Comparison of ENCODE assay signal across 9 cellular contexts in the genomic region with DNA sequence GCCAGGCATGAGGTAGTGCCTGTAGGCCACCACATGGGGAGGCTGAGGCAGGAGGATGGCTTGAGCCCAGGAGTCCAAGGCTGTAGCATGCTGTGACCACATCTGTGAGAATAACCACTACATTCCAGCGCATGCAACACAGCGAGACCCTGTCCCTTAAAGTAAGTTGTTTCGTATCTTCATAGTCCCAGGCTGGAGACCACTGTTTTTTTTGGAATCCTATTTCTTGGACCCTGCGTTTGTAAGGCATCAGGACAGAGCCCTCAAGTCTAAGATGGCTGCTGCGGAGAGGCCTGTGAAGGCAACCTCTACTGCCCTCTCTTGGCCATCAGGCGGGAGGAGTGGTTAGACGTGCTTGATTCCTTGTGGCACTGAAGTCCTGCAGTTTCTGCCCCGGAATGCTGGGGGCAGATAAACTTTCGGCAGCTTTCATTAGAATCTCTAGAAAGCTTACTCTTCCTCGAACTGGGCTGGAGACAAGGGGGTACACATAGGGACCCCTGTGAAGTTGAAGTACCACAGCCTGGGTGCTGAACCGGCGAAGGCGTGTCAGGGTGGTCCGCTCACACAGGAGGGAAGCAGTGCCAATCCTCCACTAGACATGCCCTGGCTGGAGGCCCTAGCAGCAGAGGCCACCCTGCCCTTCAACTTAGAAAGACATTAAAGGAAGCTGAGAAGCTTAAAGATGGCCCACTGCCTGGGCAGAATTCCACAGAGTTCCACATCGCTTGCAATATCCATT. TPM values are rescaled to one million over a fixed set of nuclear protein-coding genes. Genes with fewer than 3 reads are reported as not detected.
DNase-seq lines count a peak whose midpoint lies in the region; ATAC-seq and TF ChIP-seq lines count a peak whose summit lies in the region.
"Had no signal": no experiment of that assay in that cellular context is flagged by ENCODE, and none has a peak within 500 bp of the region (broad histone marks: within the 10 kb centered on the region; RNA-seq: fewer than 3 reads in every experiment).

No MANE protein-coding gene starts in this region.

- H2AFZ ChIP-seq in MM.1S (ENCODE audit: low read length), result peak overlapping the region; percentile 76

- no peaks in the 10 kb centered on the region for H3K9me2 ChIP-seq in MM.1S (replicated peaks; ENCODE audit: insufficient read depth, low read length)

- H3K4me3 Mint-ChIP-seq in activated CD4-positive, alpha-beta memory T cell treated with anti-CD3 and anti-CD28 coated beads, Interleukin-2, amount 10 ng/mL, durations not matched to agents 7 days and 5 days, result no peak overlapping the region
- H3K4me3 Mint-ChIP-seq in stimulated activated effector memory CD8-positive, alpha-beta T cell treated with anti-CD3 and anti-CD28 coated beads, Interleukin-12 subunit alpha, Interleukin-12 subunit beta, amount 100 ng/mL, for 72 hours, result no peak overlapping the region
- H3K4me3 Mint-ChIP-seq: stimulated activated naive CD8-positive, alpha-beta T cell treated with anti-CD3 and anti-CD28 coated beads, Interleukin-15, Interleukin-2, amounts not matched to agents 100 ng/mL and 50 ng/mL, for 24 hours had no signal

- no peaks in the 10 kb centered on the region for H3K9me3 Mint-ChIP-seq in activated CD4-positive, alpha-beta memory T cell treated with anti-CD3 and anti-CD28 coated beads, Interleukin-2, amount 10 ng/mL, durations not matched to agents 7 days and 5 days
- no peaks in the 10 kb centered on the region for H3K9me3 Mint-ChIP-seq in stimulated activated effector memory CD8-positive, alpha-beta T cell treated with anti-CD3 and anti-CD28 coated beads, Interleukin-12 subunit alpha, Interleukin-12 subunit beta, amount 100 ng/mL, for 72 hours
- H3K9me3 Mint-ChIP-seq: stimulated activated naive CD8-positive, alpha-beta T cell treated with anti-CD3 and anti-CD28 coated beads, Interleukin-15, Interleukin-2, amounts not matched to agents 100 ng/mL and 50 ng/mL, for 24 hours had no signal

- peaks cover 17% of the 10 kb centered on the region for H3K4me1 Mint-ChIP-seq in activated CD4-positive, alpha-beta memory T cell treated with anti-CD3 and anti-CD28 coated beads, Interleukin-2, amount 10 ng/mL, durations not matched to agents 7 days and 5 days
- peaks cover 7% of the 10 kb centered on the region for H3K4me1 Mint-ChIP-seq in stimulated activated effector memory CD8-positive, alpha-beta T cell treated with anti-CD3 and anti-CD28 coated beads, Interleukin-12 subunit alpha, Interleukin-12 subunit beta, amount 100 ng/mL, for 72 hours

- H4K20me1 ChIP-seq in MM.1S (ENCODE audit: insufficient read depth, low read length), result no peaks in the 10 kb centered on the region

- H3F3A ChIP-seq in MM.1S (ENCODE audit: insufficient read depth, low read length), result no peaks in the 10 kb centered on the region

- H3K79me2 ChIP-seq in MM.1S (ENCODE audit: low read length), result no peaks in the 10 kb centered on the region

- H3K4me2 ChIP-seq in MM.1S (ENCODE audit: low read depth, low read length), result no peak overlapping the region

- no peaks in the 10 kb centered on the region for H3K9me3 ChIP-seq in MM.1S (replicated peaks; ENCODE audit: insufficient read depth, low read length)

- POLR2A ChIA-PET in activated CD4-positive, alpha-beta memory T cell treated with anti-CD3 and anti-CD28 coated beads, Interleukin-2, amount 10 ng/mL, durations not matched to agents 7 days and 5 days (lab: Charles Lee), result interaction anchor here (1.9 kb wide), 1 partner anchor 16 kb away, joined by 5 read pairs; no protein-coding TSS in a partner anchor

- no peak overlapping the region for H3K9ac ChIP-seq in MM.1S (ENCODE audit: low read length)

- H3K27me3 ChIP-seq in MM.1S (replicated peaks; ENCODE audit: insufficient read depth, low read length), result no peaks in the 10 kb centered on the region

- peak; percentile 74 for ATAC-seq in stimulated activated effector memory CD8-positive, alpha-beta T cell treated with anti-CD3 and anti-CD28 coated beads, Interleukin-12 subunit alpha, Interleukin-12 subunit beta, amount 100 ng/mL, for 72 hours
- no peak for ATAC-seq in GM21528 (IDR thresholded peaks at IDR 0.05; ENCODE audit: low FRiP score, unreplicated experiment)

- H3K27me3 Mint-ChIP-seq in activated CD4-positive, alpha-beta memory T cell treated with anti-CD3 and anti-CD28 coated beads, Interleukin-2, amount 10 ng/mL, durations not matched to agents 7 days and 5 days, result no peaks in the 10 kb centered on the region
- H3K27me3 Mint-ChIP-seq: stimulated activated naive CD8-positive, alpha-beta T cell treated with anti-CD3 and anti-CD28 coated beads, Interleukin-15, Interleukin-2, amounts not matched to agents 100 ng/mL and 50 ng/mL, for 24 hours had no signal

- TF ChIP-seq CTCF in MM.1S (IDR thresholded peaks at IDR 0.05; ENCODE audit: low read length), result peak; percentile 66

- no peaks in the 10 kb centered on the region for H3K4me1 ChIP-seq in MM.1S (ENCODE audit: low read length)

- no peaks in the 10 kb centered on the region for H3K36me3 ChIP-seq in MM.1S (replicated peaks; ENCODE audit: insufficient read depth, low read length)

- CTCF ChIA-PET in activated CD4-positive, alpha-beta memory T cell treated with anti-CD3 and anti-CD28 coated beads, Interleukin-2, amount 10 ng/mL, durations not matched to agents 7 days and 5 days (lab: Charles Lee), result interaction anchor here (0.6 to 2.2 kb wide), 6 partner anchors 9 to 138 kb away, joined by 3 to 7 read pairs (median 4); no protein-coding TSS in a partner anchor

- no peaks in the 10 kb centered on the region for H3K36me3 Mint-ChIP-seq in activated CD4-positive, alpha-beta memory T cell treated with anti-CD3 and anti-CD28 coated beads, Interleukin-2, amount 10 ng/mL, durations not matched to agents 7 days and 5 days (ENCODE audit: low read depth)
- no peaks in the 10 kb centered on the region for H3K36me3 Mint-ChIP-seq in stimulated activated effector memory CD8-positive, alpha-beta T cell treated with anti-CD3 and anti-CD28 coated beads, Interleukin-12 subunit alpha, Interleukin-12 subunit beta, amount 100 ng/mL, for 72 hours

- H3K27ac ChIP-seq in MM.1S (ENCODE audit: low read length), result no peak overlapping the region

- DNase-seq in activated gamma-delta T cell treated with Interleukin-2 at 50 U/mL for 16 hours, result peak; percentile 16
- no peak for DNase-seq in activated gamma-delta T cell (lab: John Stamatoyannopoulos, UW)
- DNase-seq in MM.1S, result peak; percentile 45
- peak; percentile 61 for DNase-seq in activated CD4-positive, alpha-beta memory T cell treated with anti-CD3 and anti-CD28 coated beads, Interleukin-2, amount 10 ng/mL, durations not matched to agents 7 days and 5 days
- DNase-seq in glomerular endothelial cell (ENCODE audit: extremely low read depth, low read depth, low spot score), result peak; percentile 31
- DNase-seq in stimulated activated effector memory CD8-positive, alpha-beta T cell treated with anti-CD3 and anti-CD28 coated beads, Interleukin-12 subunit alpha, Interleukin-12 subunit beta, amount 100 ng/mL, for 72 hours (ENCODE audit: low spot score in 2 of 2), result peak in 1 of 2 donors; percentile 62
- DNase-seq in cortex of kidney (lab: John Stamatoyannopoulos, UW), result no peak

- H3K27ac Mint-ChIP-seq in activated CD4-positive, alpha-beta memory T cell treated with anti-CD3 and anti-CD28 coated beads, Interleukin-2, amount 10 ng/mL, durations not matched to agents 7 days and 5 days, result no peak overlapping the region
- no peak overlapping the region for H3K27ac Mint-ChIP-seq in stimulated activated effector memory CD8-positive, alpha-beta T cell treated with anti-CD3 and anti-CD28 coated beads, Interleukin-12 subunit alpha, Interleukin-12 subunit beta, amount 100 ng/mL, for 72 hours
- H3K27ac Mint-ChIP-seq: stimulated activated naive CD8-positive, alpha-beta T cell treated with anti-CD3 and anti-CD28 coated beads, Interleukin-15, Interleukin-2, amounts not matched to agents 100 ng/mL and 50 ng/mL, for 24 hours had no signal

- H3K4me3 ChIP-seq in MM.1S (ENCODE audit: low read length), result no peak overlapping the region

RNA-seq across cellular contexts. Expression of a gene that starts 36.6 kb away (rescaled TPM):
- total RNA-seq in activated CD4-positive, alpha-beta memory T cell treated with anti-CD3 and anti-CD28 coated beads, Interleukin-2, amount 10 ng/mL, durations not matched to agents 7 days and 5 days, result 10 to 100 TPM; 12.9 to 13.1 TPM
- total RNA-seq in glomerular endothelial cell, result 8.9 and 11.9 TPM in 2 replicates

RNA-seq across cellular contexts. Expression of a gene that starts 41.6 kb away (rescaled TPM):
- total RNA-seq in activated CD4-positive, alpha-beta memory T cell treated with anti-CD3 and anti-CD28 coated beads, Interleukin-2, amount 10 ng/mL, durations not matched to agents 7 days and 5 days, result 1 to 10 TPM; 1.9 to 2.7 TPM
- 6.0 TPM in 1 of 2 replicates, not detected in the other for total RNA-seq in glomerular endothelial cell

RNA-seq across cellular contexts. Expression of a gene that starts 44.1 kb away (rescaled TPM):
- 10 to 100 TPM; 59.5 to 70.3 TPM for total RNA-seq in activated CD4-positive, alpha-beta memory T cell treated with anti-CD3 and anti-CD28 coated beads, Interleukin-2, amount 10 ng/mL, durations not matched to agents 7 days and 5 days
- 58.6 and 96.4 TPM in 2 replicates for total RNA-seq in glomerular endothelial cell

Comparison
In these comparisons a context has a peak if more than half of its experiments do, and no peak if none do; other contexts are left out.
1. DNase-seq: peak in activated gamma-delta T cell treated with Interleukin-2 at 50 U/mL for 16 hours (single experiment), MM.1S (single experiment), activated CD4-positive, alpha-beta memory T cell treated with anti-CD3 and anti-CD28 coated beads, Interleukin-2, amount 10 ng/mL, durations not matched to agents 7 days and 5 days (single experiment) and glomerular endothelial cell (single experiment); none in activated gamma-delta T cell (single experiment) and cortex of kidney (single experiment).